Comparison of ENCODE assay signal across 11 cellular contexts in genomic region chr11:123145661-123146060, GRCh38. TPM values are rescaled to one million over a fixed set of nuclear protein-coding genes. Genes with fewer than 3 reads are reported as not detected.
DNase-seq lines count a peak whose midpoint lies in the region; ATAC-seq and TF ChIP-seq lines count a peak whose summit lies in the region.
"Had no signal": no experiment of that assay in that cellular context is flagged by ENCODE, and none has a peak within 500 bp of the region (broad histone marks: within the 10 kb centered on the region; RNA-seq: fewer than 3 reads in every experiment).

No MANE protein-coding gene starts in this region.

- H3K4me1 ChIP-seq in heart right ventricle, result peaks cover 0 to 11% (median 6%) of the 10 kb centered on the region in 9 donors
- H3K4me1 ChIP-seq in thoracic aorta (ENCODE audit: control insufficient read depth in 1 of 2, low read depth in 2 of 2), result peaks cover 0 to 11% of the 10 kb centered on the region in 2 donors

- DNase-seq in NCI-H1417 (lab: John Stamatoyannopoulos, UW) (peak; percentile 12 to 40 (median 14)), NCI-H1417 treated with DMSO at 0.1 percent for 48 hours (lab: John Stamatoyannopoulos, UW) (no peak), RPMI7951 (ENCODE audit: low read depth) (peak; percentile 45), heart right ventricle (no peak), thoracic aorta (ENCODE audit: low spot score) (no peak), RKO (ENCODE audit: low spot score) (no peak), MV-4-11 (lab: John Stamatoyannopoulos, UW) (no peak)
- DNase-seq: activated CD4-positive, alpha-beta T cell treated with anti-CD3 and anti-CD28 coated beads, Interleukin-2, amount 50 U/mL, for 1 hour; activated naive CD4-positive, alpha-beta T cell treated with anti-CD3 and anti-CD28 coated beads, Interleukin-2, amount 50 U/mL, for 16 hours; DND-41 had no signal

- H3K27ac ChIP-seq in heart right ventricle (no peak overlapping the region), thoracic aorta (peak overlapping the region in 1 of 2 donors; percentile 46)

- H3K4me3 ChIP-seq in heart right ventricle, result no peak overlapping the region
- peak overlapping the region; percentile 15 for H3K4me3 ChIP-seq in thoracic aorta

- TF ChIP-seq CTCF in heart right ventricle (IDR thresholded peaks at IDR 0.05), result no peak
- TF ChIP-seq CTCF in thoracic aorta (IDR thresholded peaks at IDR 0.05), result no peak

- intact Hi-C loops in heart right ventricle (cut with DNase I), result no loop called here

- peak in 7 of 8 donors; percentile 23 to 68 (median 38) for ATAC-seq in heart right ventricle
- no peak for ATAC-seq in thoracic aorta (ENCODE audit: insufficient number of reproducible peaks, low FRiP score, low read depth)
- ATAC-seq in GM18517 (IDR thresholded peaks at IDR 0.05; ENCODE audit: unreplicated experiment), result no peak

- H3K27me3 ChIP-seq in heart right ventricle (peaks cover 0 to 30% (median 0%) of the 10 kb centered on the region in 7 donors), thoracic aorta (replicated peaks; ENCODE audit: insufficient read depth) (no peaks in the 10 kb centered on the region)

- H3K9me3 ChIP-seq in heart right ventricle, result no peaks in the 10 kb centered on the region
- no peaks in the 10 kb centered on the region for H3K9me3 ChIP-seq in thoracic aorta

- WGBS in heart right ventricle, 2 donors, result 53 to 64% methylated on average over 9 of the region's 9 CpGs

- H3K36me3 ChIP-seq in heart right ventricle (no peaks in the 10 kb centered on the region), thoracic aorta (no peaks in the 10 kb centered on the region)

RNA-seq across cellular contexts. Expression of gene CLMP, which starts 49.4 kb away (rescaled TPM):
- 42.7 and 44.9 TPM in 2 replicates for total RNA-seq in RPMI7951 (2014; rRNA removed; shearing (Covaris generic))
- total RNA-seq in heart right ventricle (10 to 100 TPM in 2 of 10 donors, 1 to 10 TPM in 8; 1.9 to 16.9 (median 5.2) TPM), thoracic aorta (100 to 1,000 TPM in 1 of 2 donors, 10 to 100 TPM in 1; 48.3 to 126 TPM)
- 1 to 10 TPM; 4.1 to 8.8 TPM for polyA plus RNA-seq in heart right ventricle

Comparison
In these comparisons a context has a peak if more than half of its experiments do, and no peak if none do; other contexts are left out.
1. DNase-seq: peak in NCI-H1417 (3 of 3) and RPMI7951 (single experiment); none in NCI-H1417 treated with DMSO at 0.1 percent for 48 hours (single experiment), heart right ventricle (0 of 2), thoracic aorta (single experiment), RKO (single experiment) and MV-4-11 (single experiment).
2. ATAC-seq: peak in heart right ventricle (7 of 8); none in thoracic aorta (single experiment) and GM18517 (single experiment).